Comparison of ENCODE assay signal across 1 cellular context in the genomic region with DNA sequence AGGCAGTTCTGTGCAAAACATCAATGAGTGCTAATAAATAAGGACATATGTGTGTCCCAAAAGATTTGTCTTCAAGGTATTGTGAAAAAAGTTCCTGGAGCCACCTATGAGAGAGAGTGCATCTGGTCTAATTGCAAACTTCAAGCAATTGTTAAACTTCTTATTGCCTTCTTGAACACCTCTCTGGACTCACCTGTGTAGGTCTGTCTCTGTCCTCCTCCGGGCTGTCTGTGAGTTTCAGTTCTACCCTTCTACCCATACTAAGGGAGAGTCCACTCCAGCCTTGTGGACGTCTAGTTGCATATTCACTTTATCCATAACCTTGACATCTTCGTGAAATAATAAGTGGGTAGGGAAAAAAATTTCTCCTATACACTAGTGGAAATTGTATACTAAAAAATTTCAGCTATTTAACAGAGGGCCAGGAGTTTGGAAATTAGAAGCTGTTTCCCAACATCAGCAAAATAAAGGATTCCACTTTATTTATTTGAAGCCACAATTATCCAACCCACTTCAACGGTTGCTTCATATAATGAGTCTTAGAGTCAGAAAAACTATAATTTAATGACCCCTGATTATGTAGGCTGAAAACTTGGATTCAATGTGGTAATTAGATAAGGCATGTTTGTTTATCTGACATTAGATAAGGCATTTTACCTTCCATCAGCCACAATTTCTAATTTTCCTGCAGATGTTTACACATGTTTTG.
TF ChIP-seq lines count a peak whose summit lies in the region.

No MANE protein-coding gene starts in this region.

TF ChIP-seq in endothelial cell of umbilical vein, 7 proteins besides CTCF, POLR2A, EP300 and RAD21:
- TF ChIP-seq, protein P1, sequence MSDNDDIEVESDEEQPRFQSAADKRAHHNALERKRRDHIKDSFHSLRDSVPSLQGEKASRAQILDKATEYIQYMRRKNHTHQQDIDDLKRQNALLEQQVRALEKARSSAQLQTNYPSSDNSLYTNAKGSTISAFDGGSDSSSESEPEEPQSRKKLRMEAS (IDR thresholded peaks at IDR 0.05; ENCODE audit: insufficient read depth, insufficient read length), result no peak
- TF ChIP-seq JUN (IDR thresholded peaks at IDR 0.05; ENCODE audit: borderline replicate concordance, insufficient read depth, insufficient read length, low read depth) (no peak), EZH2 (IDR thresholded peaks at IDR 0.05; ENCODE audit: borderline replicate concordance, low read depth, low read length, severe bottlenecking) (no peak)
TF ChIP-seq in endothelial cell of umbilical vein: peak in this region for 0.
